In the genomic region with DNA sequence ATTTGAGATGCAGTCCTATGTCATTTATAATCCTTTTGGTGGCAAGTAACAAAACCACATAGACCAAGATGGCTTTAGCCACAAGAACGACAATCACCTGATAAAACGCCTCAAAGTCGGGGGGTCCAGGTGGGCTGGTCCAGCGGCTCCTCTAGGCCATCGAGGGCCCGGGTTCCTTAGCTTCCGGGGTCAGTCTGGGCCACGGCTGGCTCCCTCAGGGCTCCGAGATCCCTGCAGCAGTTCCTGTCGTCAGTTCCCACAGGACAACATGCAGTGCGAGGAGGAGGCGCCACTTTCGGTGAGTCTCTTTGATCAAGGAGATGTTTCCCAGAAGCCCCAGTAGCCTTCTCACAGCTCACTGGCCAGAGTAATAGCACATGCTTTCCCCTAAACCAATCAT, we compare ENCODE assay signal across 3 cellular contexts.
"Had no signal": no experiment of that assay in that cellular context is flagged by ENCODE, and none has a peak within 500 bp of the region (broad histone marks: within the 10 kb centered on the region; RNA-seq: fewer than 3 reads in every experiment).

No MANE protein-coding gene starts in this region.

- H3K4me3 ChIP-seq: GM12878 had no signal

- DNase-seq: GDM1, GF-D8 had no signal

- ATAC-seq: GM12878 had no signal
